Comparison of ENCODE assay signal across 1 cellular context in genomic region chr19:56162258-56162657, GRCh38.
TF ChIP-seq lines count a peak whose summit lies in the region.

No MANE protein-coding gene starts in this region.

TF ChIP-seq in K562, 482 proteins besides CTCF, POLR2A, EP300 and RAD21 (continued from another document):
- peak; percentile 75 for TF ChIP-seq JUND (IDR thresholded peaks at IDR 0.05; ENCODE audit: borderline replicate concordance, low read depth, low read length)
- TF ChIP-seq JUND (tag; IDR thresholded peaks at IDR 0.05; ENCODE audit: borderline replicate concordance, low read depth, low read length): peak; percentile 49; the same call in 1 of the 3 replicates
- no peak for TF ChIP-seq RBFOX2 (IDR thresholded peaks at IDR 0.05; ENCODE audit: low read depth, low read length)
- TF ChIP-seq ZNF830 (CRISPR knock-in tag; IDR thresholded peaks at IDR 0.05): no peak
- 0 out of 2 replicates have a peak, but pooled peaks have one; percentile 10 for TF ChIP-seq CTBP1 (IDR thresholded peaks at IDR 0.05; ENCODE audit: borderline replicate concordance)
- peak; percentile 66; the same call in 1 of the 2 replicates for TF ChIP-seq SPI1 (IDR thresholded peaks at IDR 0.05; ENCODE audit: borderline replicate concordance, low read depth, low read length)
- TF ChIP-seq DEAF1 (CRISPR knock-in tag; IDR thresholded peaks at IDR 0.05): no peak
- no peak for TF ChIP-seq ZNF263 (CRISPR knock-in tag; IDR thresholded peaks at IDR 0.05; ENCODE audit: borderline replicate concordance)
- peak; percentile 61 for TF ChIP-seq ZFP36 (IDR thresholded peaks at IDR 0.05; ENCODE audit: low read depth, low read length, partially characterized antibody)
- no peak for TF ChIP-seq KLF16 (IDR thresholded peaks at IDR 0.05)
- peak; percentile 43; the same call in 1 of the 2 replicates for TF ChIP-seq SMARCE1 (IDR thresholded peaks at IDR 0.05)
- peak; percentile 73 for TF ChIP-seq RFX1 (IDR thresholded peaks at IDR 0.05)
- no peak for TF ChIP-seq CAMTA2 (CRISPR knock-in tag; conservative IDR thresholded peaks at IDR 0.05)
- TF ChIP-seq FOSL1 (tag; conservative IDR thresholded peaks at IDR 0.05): peak; percentile 83
- TF ChIP-seq ZNF3 (CRISPR knock-in tag; IDR thresholded peaks at IDR 0.05): no peak
- TF ChIP-seq MTF1 (CRISPR knock-in tag; IDR thresholded peaks at IDR 0.05; ENCODE audit: borderline replicate concordance): no peak
- TF ChIP-seq CBFA2T3 (IDR thresholded peaks at IDR 0.05): peak; percentile 50; the same call in 1 of the 2 replicates
- TF ChIP-seq, protein P1, sequence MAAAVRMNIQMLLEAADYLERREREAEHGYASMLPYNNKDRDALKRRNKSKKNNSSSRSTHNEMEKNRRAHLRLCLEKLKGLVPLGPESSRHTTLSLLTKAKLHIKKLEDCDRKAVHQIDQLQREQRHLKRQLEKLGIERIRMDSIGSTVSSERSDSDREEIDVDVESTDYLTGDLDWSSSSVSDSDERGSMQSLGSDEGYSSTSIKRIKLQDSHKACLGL (CRISPR knock-in tag; IDR thresholded peaks at IDR 0.05; ENCODE audit: borderline replicate concordance, poor library complexity, severe bottlenecking): no peak
- no peak for TF ChIP-seq SMC3 (conservative IDR thresholded peaks at IDR 0.05; ENCODE audit: insufficient read depth, low read depth, low read length)
- no peak for TF ChIP-seq WHSC1 (IDR thresholded peaks at IDR 0.05; ENCODE audit: low read length)
- no peak for TF ChIP-seq E2F3 (CRISPR knock-in tag; IDR thresholded peaks at IDR 0.05)
- no peak for TF ChIP-seq ZBTB33 (CRISPR knock-in tag; IDR thresholded peaks at IDR 0.05)
- no peak for TF ChIP-seq PHB (CRISPR knock-in tag; IDR thresholded peaks at IDR 0.05)
- TF ChIP-seq RBM14 (IDR thresholded peaks at IDR 0.05; ENCODE audit: borderline replicate concordance, insufficient read depth, low read depth, low read length): no peak
- TF ChIP-seq CREM (IDR thresholded peaks at IDR 0.05; ENCODE audit: low read depth): peak; percentile 49
- TF ChIP-seq, protein P2, sequence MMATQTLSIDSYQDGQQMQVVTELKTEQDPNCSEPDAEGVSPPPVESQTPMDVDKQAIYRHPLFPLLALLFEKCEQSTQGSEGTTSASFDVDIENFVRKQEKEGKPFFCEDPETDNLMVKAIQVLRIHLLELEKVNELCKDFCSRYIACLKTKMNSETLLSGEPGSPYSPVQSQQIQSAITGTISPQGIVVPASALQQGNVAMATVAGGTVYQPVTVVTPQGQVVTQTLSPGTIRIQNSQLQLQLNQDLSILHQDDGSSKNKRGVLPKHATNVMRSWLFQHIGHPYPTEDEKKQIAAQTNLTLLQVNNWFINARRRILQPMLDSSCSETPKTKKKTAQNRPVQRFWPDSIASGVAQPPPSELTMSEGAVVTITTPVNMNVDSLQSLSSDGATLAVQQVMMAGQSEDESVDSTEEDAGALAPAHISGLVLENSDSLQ (IDR thresholded peaks at IDR 0.05): peak; percentile 76
- TF ChIP-seq MTA3 (IDR thresholded peaks at IDR 0.05; ENCODE audit: borderline replicate concordance): 0 out of 2 replicates have a peak, but pooled peaks have one; percentile 20
- TF ChIP-seq NCOR1 (IDR thresholded peaks at IDR 0.05): peak; percentile 27; the same call in 1 of the 2 replicates
- no peak for TF ChIP-seq ZC3H8 (IDR thresholded peaks at IDR 0.05)
- TF ChIP-seq, protein P3, sequence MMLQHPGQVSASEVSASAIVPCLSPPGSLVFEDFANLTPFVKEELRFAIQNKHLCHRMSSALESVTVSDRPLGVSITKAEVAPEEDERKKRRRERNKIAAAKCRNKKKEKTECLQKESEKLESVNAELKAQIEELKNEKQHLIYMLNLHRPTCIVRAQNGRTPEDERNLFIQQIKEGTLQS (IDR thresholded peaks at IDR 0.05): peak; percentile 42; the same call in 1 of the 2 replicates
- TF ChIP-seq, protein P3 (CRISPR knock-in tag; conservative IDR thresholded peaks at IDR 0.05): no peak
- TF ChIP-seq GTF3C2 (IDR thresholded peaks at IDR 0.05; ENCODE audit: borderline replicate concordance, extremely low read depth, insufficient read length): no peak
- TF ChIP-seq SMAD4 (CRISPR knock-in tag; conservative IDR thresholded peaks at IDR 0.05): 0 out of 2 replicates have a peak, but pooled peaks have one; percentile 19
- TF ChIP-seq ETV5 (CRISPR knock-in tag; IDR thresholded peaks at IDR 0.05; ENCODE audit: low read depth): peak; percentile 75
- TF ChIP-seq STAT5A (IDR thresholded peaks at IDR 0.05; ENCODE audit: borderline replicate concordance, low read length): no peak
- TF ChIP-seq HDAC1 (IDR thresholded peaks at IDR 0.05): 0 out of 4 replicates have a peak, but pooled peaks of 1 of the 2 experiments have one; percentile 11
- TF ChIP-seq ARID1B (IDR thresholded peaks at IDR 0.05): peak; percentile 58; the same call in 1 of the 2 replicates
- TF ChIP-seq, protein P4, sequence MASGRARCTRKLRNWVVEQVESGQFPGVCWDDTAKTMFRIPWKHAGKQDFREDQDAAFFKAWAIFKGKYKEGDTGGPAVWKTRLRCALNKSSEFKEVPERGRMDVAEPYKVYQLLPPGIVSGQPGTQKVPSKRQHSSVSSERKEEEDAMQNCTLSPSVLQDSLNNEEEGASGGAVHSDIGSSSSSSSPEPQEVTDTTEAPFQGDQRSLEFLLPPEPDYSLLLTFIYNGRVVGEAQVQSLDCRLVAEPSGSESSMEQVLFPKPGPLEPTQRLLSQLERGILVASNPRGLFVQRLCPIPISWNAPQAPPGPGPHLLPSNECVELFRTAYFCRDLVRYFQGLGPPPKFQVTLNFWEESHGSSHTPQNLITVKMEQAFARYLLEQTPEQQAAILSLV (tag; IDR thresholded peaks at IDR 0.05): no peak
- no peak for TF ChIP-seq ARID2 (IDR thresholded peaks at IDR 0.05)
- TF ChIP-seq SMARCA4 (IDR thresholded peaks at IDR 0.05): peak; percentile 56
- TF ChIP-seq, protein P5, sequence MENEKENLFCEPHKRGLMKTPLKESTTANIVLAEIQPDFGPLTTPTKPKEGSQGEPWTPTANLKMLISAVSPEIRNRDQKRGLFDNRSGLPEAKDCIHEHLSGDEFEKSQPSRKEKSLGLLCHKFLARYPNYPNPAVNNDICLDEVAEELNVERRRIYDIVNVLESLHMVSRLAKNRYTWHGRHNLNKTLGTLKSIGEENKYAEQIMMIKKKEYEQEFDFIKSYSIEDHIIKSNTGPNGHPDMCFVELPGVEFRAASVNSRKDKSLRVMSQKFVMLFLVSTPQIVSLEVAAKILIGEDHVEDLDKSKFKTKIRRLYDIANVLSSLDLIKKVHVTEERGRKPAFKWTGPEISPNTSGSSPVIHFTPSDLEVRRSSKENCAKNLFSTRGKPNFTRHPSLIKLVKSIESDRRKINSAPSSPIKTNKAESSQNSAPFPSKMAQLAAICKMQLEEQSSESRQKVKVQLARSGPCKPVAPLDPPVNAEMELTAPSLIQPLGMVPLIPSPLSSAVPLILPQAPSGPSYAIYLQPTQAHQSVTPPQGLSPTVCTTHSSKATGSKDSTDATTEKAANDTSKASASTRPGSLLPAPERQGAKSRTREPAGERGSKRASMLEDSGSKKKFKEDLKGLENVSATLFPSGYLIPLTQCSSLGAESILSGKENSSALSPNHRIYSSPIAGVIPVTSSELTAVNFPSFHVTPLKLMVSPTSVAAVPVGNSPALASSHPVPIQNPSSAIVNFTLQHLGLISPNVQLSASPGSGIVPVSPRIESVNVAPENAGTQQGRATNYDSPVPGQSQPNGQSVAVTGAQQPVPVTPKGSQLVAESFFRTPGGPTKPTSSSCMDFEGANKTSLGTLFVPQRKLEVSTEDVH (IDR thresholded peaks at IDR 0.05; ENCODE audit: low read depth, partially characterized antibody): no peak
